2 cellular contexts compared by ENCODE assay signal in the genomic region with DNA sequence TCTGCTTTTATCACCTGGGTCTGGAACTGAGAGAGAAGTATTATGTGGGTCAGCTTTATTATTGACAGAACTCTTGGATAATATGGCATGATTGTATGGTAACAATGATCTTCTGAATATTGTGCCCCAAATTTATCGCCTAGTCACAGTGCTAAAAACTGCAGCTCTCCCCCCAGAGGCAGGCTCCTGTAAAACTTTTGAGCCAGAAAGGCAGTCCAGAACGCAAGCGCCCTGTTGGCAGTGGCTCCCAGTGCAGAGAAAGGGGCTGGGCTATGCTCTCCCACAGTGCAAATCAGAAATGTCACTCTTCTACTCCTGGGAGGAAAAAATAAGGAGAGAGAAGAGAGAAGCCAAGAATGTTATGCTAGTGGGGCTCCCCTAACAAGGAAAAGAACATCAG.
TF ChIP-seq lines count a peak whose summit lies in the region.

No MANE protein-coding gene starts in this region.

TF ChIP-seq in HCT116, 20 proteins besides CTCF, POLR2A, EP300 and RAD21:
- TF ChIP-seq SRF (IDR thresholded peaks at IDR 0.05; ENCODE audit: low read depth) (no peak), FOSL1 (IDR thresholded peaks at IDR 0.05; ENCODE audit: low read depth) (no peak)
- TF ChIP-seq, protein P1, sequence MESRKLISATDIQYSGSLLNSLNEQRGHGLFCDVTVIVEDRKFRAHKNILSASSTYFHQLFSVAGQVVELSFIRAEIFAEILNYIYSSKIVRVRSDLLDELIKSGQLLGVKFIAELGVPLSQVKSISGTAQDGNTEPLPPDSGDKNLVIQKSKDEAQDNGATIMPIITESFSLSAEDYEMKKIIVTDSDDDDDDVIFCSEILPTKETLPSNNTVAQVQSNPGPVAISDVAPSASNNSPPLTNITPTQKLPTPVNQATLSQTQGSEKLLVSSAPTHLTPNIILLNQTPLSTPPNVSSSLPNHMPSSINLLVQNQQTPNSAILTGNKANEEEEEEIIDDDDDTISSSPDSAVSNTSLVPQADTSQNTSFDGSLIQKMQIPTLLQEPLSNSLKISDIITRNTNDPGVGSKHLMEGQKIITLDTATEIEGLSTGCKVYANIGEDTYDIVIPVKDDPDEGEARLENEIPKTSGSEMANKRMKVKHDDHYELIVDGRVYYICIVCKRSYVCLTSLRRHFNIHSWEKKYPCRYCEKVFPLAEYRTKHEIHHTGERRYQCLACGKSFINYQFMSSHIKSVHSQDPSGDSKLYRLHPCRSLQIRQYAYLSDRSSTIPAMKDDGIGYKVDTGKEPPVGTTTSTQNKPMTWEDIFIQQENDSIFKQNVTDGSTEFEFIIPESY (IDR thresholded peaks at IDR 0.05; ENCODE audit: extremely low read depth, insufficient replicate concordance, low read length): no peak
TF ChIP-seq in HCT116: peak in this region for 0.

TF ChIP-seq in H1, 55 proteins besides CTCF, POLR2A, EP300 and RAD21:
- TF ChIP-seq, protein P2, sequence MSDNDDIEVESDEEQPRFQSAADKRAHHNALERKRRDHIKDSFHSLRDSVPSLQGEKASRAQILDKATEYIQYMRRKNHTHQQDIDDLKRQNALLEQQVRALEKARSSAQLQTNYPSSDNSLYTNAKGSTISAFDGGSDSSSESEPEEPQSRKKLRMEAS (IDR thresholded peaks at IDR 0.05): no peak
- TF ChIP-seq RXRA (IDR thresholded peaks at IDR 0.05; ENCODE audit: insufficient read depth, low read depth, low read length) (no peak), BCL11A (IDR thresholded peaks at IDR 0.05; ENCODE audit: low read depth in 2 of 2, low read length in 2 of 2) (no peak), YY1 (IDR thresholded peaks at IDR 0.05; ENCODE audit: low read depth, low read length) (no peak), RFX5 (IDR thresholded peaks at IDR 0.05; ENCODE audit: borderline replicate concordance, low read depth, low read length) (no peak), CREB1 (IDR thresholded peaks at IDR 0.05) (no peak), SIX5 (IDR thresholded peaks at IDR 0.05; ENCODE audit: low read depth, low read length) (no peak), NRF1 (IDR thresholded peaks at IDR 0.05; ENCODE audit: low read depth, low read length) (no peak), TAF1 (IDR thresholded peaks at IDR 0.05; ENCODE audit: low read depth, low read length) (no peak), GTF2F1 (IDR thresholded peaks at IDR 0.05; ENCODE audit: borderline replicate concordance, low read depth, low read length) (no peak), JUN (IDR thresholded peaks at IDR 0.05; ENCODE audit: low read depth, low read length) (no peak)
- TF ChIP-seq, protein P3, sequence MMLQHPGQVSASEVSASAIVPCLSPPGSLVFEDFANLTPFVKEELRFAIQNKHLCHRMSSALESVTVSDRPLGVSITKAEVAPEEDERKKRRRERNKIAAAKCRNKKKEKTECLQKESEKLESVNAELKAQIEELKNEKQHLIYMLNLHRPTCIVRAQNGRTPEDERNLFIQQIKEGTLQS (IDR thresholded peaks at IDR 0.05; ENCODE audit: insufficient read depth, low read depth, low read length): no peak
- TF ChIP-seq, protein P4, sequence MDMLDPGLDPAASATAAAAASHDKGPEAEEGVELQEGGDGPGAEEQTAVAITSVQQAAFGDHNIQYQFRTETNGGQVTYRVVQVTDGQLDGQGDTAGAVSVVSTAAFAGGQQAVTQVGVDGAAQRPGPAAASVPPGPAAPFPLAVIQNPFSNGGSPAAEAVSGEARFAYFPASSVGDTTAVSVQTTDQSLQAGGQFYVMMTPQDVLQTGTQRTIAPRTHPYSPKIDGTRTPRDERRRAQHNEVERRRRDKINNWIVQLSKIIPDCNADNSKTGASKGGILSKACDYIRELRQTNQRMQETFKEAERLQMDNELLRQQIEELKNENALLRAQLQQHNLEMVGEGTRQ (IDR thresholded peaks at IDR 0.05; ENCODE audit: low read length): no peak
- TF ChIP-seq, protein P5, sequence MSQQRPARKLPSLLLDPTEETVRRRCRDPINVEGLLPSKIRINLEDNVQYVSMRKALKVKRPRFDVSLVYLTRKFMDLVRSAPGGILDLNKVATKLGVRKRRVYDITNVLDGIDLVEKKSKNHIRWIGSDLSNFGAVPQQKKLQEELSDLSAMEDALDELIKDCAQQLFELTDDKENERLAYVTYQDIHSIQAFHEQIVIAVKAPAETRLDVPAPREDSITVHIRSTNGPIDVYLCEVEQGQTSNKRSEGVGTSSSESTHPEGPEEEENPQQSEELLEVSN (IDR thresholded peaks at IDR 0.05): no peak
- TF ChIP-seq, protein P6, sequence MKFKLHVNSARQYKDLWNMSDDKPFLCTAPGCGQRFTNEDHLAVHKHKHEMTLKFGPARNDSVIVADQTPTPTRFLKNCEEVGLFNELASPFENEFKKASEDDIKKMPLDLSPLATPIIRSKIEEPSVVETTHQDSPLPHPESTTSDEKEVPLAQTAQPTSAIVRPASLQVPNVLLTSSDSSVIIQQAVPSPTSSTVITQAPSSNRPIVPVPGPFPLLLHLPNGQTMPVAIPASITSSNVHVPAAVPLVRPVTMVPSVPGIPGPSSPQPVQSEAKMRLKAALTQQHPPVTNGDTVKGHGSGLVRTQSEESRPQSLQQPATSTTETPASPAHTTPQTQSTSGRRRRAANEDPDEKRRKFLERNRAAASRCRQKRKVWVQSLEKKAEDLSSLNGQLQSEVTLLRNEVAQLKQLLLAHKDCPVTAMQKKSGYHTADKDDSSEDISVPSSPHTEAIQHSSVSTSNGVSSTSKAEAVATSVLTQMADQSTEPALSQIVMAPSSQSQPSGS (IDR thresholded peaks at IDR 0.05; ENCODE audit: low read length): no peak
